ENCODE assay signal across 28 cellular contexts in genomic region chr20:22999756-23000155, GRCh38. TPM values are rescaled to one million over a fixed set of nuclear protein-coding genes. Genes with fewer than 3 reads are reported as not detected.
A peak's percentile ranks its signal among the peaks of the same experiment; 100 is the strongest.
DNase-seq lines count a peak whose midpoint lies in the region; ATAC-seq, FAIRE-seq and TF ChIP-seq lines count a peak whose summit lies in the region.
"Had no signal": no experiment of that assay in that cellular context is flagged by ENCODE, and none has a peak within 500 bp of the region (broad histone marks: within the 10 kb centered on the region; RNA-seq: fewer than 3 reads in every experiment).

No MANE protein-coding gene starts in this region.

- peaks cover 0 to 7% (median 0%) of the 10 kb centered on the region in 12 donors for H3K4me1 ChIP-seq in heart left ventricle
- H3K4me1 ChIP-seq in GM12878 (ENCODE audit: control insufficient read depth, insufficient read depth, low read length), result no peaks in the 10 kb centered on the region
- no peaks in the 10 kb centered on the region for H3K4me1 ChIP-seq in psoas muscle
- H3K4me1 ChIP-seq: Caco-2, gastrocnemius medialis had no signal

- BruUV-seq in GM12878 (replicated peaks; lab: Mats Ljungman, UMichigan), result no TSS peak

- POLR2A ChIA-PET in GM12878 (lab: Charles Lee), result no interaction called here

- intact Hi-C loops in heart left ventricle (cut with DNase I), result no loop called here
- intact Hi-C loops in left cardiac atrium (cut with DNase I), result no loop called here
- intact Hi-C loops in GM12878 (cut with micrococcal nuclease; ENCODE audit: unreplicated experiment), result no loop called here
- intact Hi-C loops in psoas muscle (cut with DNase I), result no loop called here

- WGBS in heart left ventricle, 4 donors, result 61 to 75% (median 63%) methylated on average over 4 of the region's 4 CpGs
- WGBS in GM12878 (ENCODE audit: insufficient coverage, insufficient replicate concordance, low lambda C conversion rate, missing lambda C conversion rate), result 23% methylated on average over 4 of the region's 4 CpGs
- 55 to 60% (median 56%) methylated on average over 4 of the region's 4 CpGs for WGBS in psoas muscle, 3 donors

- no peak for TF ChIP-seq RAD21 in GM12878 (IDR thresholded peaks at IDR 0.05; ENCODE audit: insufficient read depth, low read depth, low read length)

- H3K4me3 ChIP-seq in heart left ventricle (no peak overlapping the region), GM12878 (no peak overlapping the region), psoas muscle (no peak overlapping the region)
- H3K4me3 ChIP-seq: dorsolateral prefrontal cortex, gastrocnemius medialis had no signal

- H3K27ac ChIP-seq in heart left ventricle (peak overlapping the region in 9 of 12 donors; percentile 8 to 61 (median 38)), GM12878 (ENCODE audit: control insufficient read depth, insufficient read depth) (no peak overlapping the region), psoas muscle (no peak overlapping the region)
- H3K27ac ChIP-seq: 22Rv1, epithelial cell of prostate, gastrocnemius medialis, neutrophil had no signal

- H3K36me3 ChIP-seq in heart left ventricle, result no peaks in the 10 kb centered on the region
- H3K36me3 ChIP-seq in GM12878 (ENCODE audit: control insufficient read depth in 2 of 2, insufficient read depth in 2 of 2, low read length in 1 of 2), result no peaks in the 10 kb centered on the region
- no peaks in the 10 kb centered on the region for H3K36me3 ChIP-seq in psoas muscle (ENCODE audit: insufficient read depth in 1 of 2, low read depth in 1 of 2)
- H3K36me3 ChIP-seq: gastrocnemius medialis, neutrophil had no signal

- CTCF ChIA-PET in GM12878 (lab: Yijun Ruan, JAX), result interaction anchor here (0.5 to 0.9 kb wide), 2 partner anchors 39 to 1281 kb away, joined by 3 read pairs; no protein-coding TSS in a partner anchor

- DNase-seq in heart left ventricle (no peak), left cardiac atrium (no peak), GM12878 (ENCODE audit: low read depth, low spot score) (no peak), kidney glomerular epithelial cell (lab: John Stamatoyannopoulos, UW) (peak; percentile 40), stromal cell of bone marrow (ENCODE audit: low read depth) (peak; percentile 24), NCI-H345 (lab: John Stamatoyannopoulos, UW) (no peak), psoas muscle (no peak)
- DNase-seq: activated CD4-positive, alpha-beta T cell treated with anti-CD3 and anti-CD28 coated beads, Interleukin-2, amount 10 ng/mL, durations not matched to agents 7 days and 5 days; activated naive CD4-positive, alpha-beta T cell treated with Interleukin-2 at 50 U/mL for 16 hours; amygdala; Caco-2; caudate nucleus; dorsolateral prefrontal cortex; gastrocnemius medialis; left colon; NCI-H1436 treated with DMSO at 0.1 percent for 48 hours; NCI-H748 treated with DMSO at 0.1 percent for 48 hours; stimulated activated CD4-positive, alpha-beta T cell treated with anti-CD3 and anti-CD28 coated beads, Interleukin-12 subunit alpha, Interleukin-12 subunit beta, amount 100 ng/mL, for 4 hours; substantia nigra had no signal

- FAIRE-seq in GM12878 (lab: Jason Lieb, UNC), result peak; percentile 38
- FAIRE-seq: HepG2 had no signal

- TF ChIP-seq POLR2A in heart left ventricle (IDR thresholded peaks at IDR 0.05), result no peak
- no peak for TF ChIP-seq POLR2A in GM12878 (IDR thresholded peaks at IDR 0.05; ENCODE audit: low read depth, low read length)

- no peak overlapping the region for H3K9ac ChIP-seq in GM12878 (ENCODE audit: control insufficient read depth, insufficient read depth, low read length)

- H3K79me2 ChIP-seq in GM12878 (ENCODE audit: control insufficient read depth, insufficient read depth, low read length), result no peaks in the 10 kb centered on the region

- in situ Hi-C loops in GM12878 (cut with MboI), result no loop called here

- no peaks in the 10 kb centered on the region for H4K20me1 ChIP-seq in GM12878 (ENCODE audit: control insufficient read depth, insufficient read depth)

- no peak overlapping the region for H2AFZ ChIP-seq in GM12878 (ENCODE audit: control insufficient read depth, low read depth, low read length)

- no peaks in the 10 kb centered on the region for H3K27me3 ChIP-seq in heart left ventricle
- no peaks in the 10 kb centered on the region; a peak in 1 of 4 replicates for H3K27me3 ChIP-seq in GM12878 (replicated peaks in 1 of 2; ENCODE audit: control insufficient read depth in 2 of 2, insufficient read depth in 2 of 2, low read length in 1 of 2)
- no peaks in the 10 kb centered on the region for H3K27me3 ChIP-seq in psoas muscle (ENCODE audit: insufficient read depth in 3 of 3, low read length in 2 of 3)
- H3K27me3 ChIP-seq: gastrocnemius medialis, neutrophil had no signal

- SMC1A ChIA-PET in GM12878 (lab: Charles Lee; ENCODE audit: uncharacterized antibody, unreplicated experiment), result interaction anchor here (1.4 kb wide), 1 partner anchor 25 kb away, joined by 3 read pairs; no protein-coding TSS in a partner anchor

- TF ChIP-seq EP300 in GM12878 (IDR thresholded peaks at IDR 0.05; ENCODE audit: borderline replicate concordance in 1 of 2, control insufficient read depth in 1 of 2, low read depth in 2 of 2, low read length in 2 of 2), result no peak

- H3K9me3 ChIP-seq in heart left ventricle (no peaks in the 10 kb centered on the region), GM12878 (replicated peaks; ENCODE audit: control insufficient read depth, insufficient read depth, low read length) (no peaks in the 10 kb centered on the region), psoas muscle (no peaks in the 10 kb centered on the region)
- H3K9me3 ChIP-seq: Caco-2, gastrocnemius medialis, neutrophil had no signal

- H3K4me2 ChIP-seq in GM12878 (ENCODE audit: control insufficient read depth, insufficient read depth), result no peak overlapping the region

- RAD21 ChIA-PET in GM12878 (lab: Charles Lee; ENCODE audit: unreplicated experiment), result no interaction called here

- no peak for TF ChIP-seq CTCF in heart left ventricle (IDR thresholded peaks at IDR 0.05)
- no peak for TF ChIP-seq CTCF in GM12878 (IDR thresholded peaks at IDR 0.05 in 2 of 3, conservative IDR thresholded peaks at IDR 0.05 in 1 of 3; ENCODE audit: control insufficient read depth in 2 of 3, extremely low read depth in 1 of 3, insufficient read depth in 1 of 3, low read depth in 3 of 3, low read length in 3 of 3)
- TF ChIP-seq CTCF in psoas muscle (IDR thresholded peaks at IDR 0.05), result no peak

- ATAC-seq in heart left ventricle (peak in 1 of 4 donors; percentile 74), left cardiac atrium (no peak), GM12878 (no peak), psoas muscle (no peak), GM18870 (IDR thresholded peaks at IDR 0.05; ENCODE audit: unreplicated experiment) (no peak)
- ATAC-seq: gastrocnemius medialis, HepG2, left colon had no signal

TF ChIP-seq in GM12878, 131 proteins besides CTCF, POLR2A, EP300 and RAD21 (continues in another document):
- no peak for TF ChIP-seq ASH2L (IDR thresholded peaks at IDR 0.05; ENCODE audit: borderline replicate concordance, low read depth)
- no peak for TF ChIP-seq PAX5 (IDR thresholded peaks at IDR 0.05; ENCODE audit: borderline replicate concordance, low read depth, low read length)
- TF ChIP-seq RB1 (IDR thresholded peaks at IDR 0.05; ENCODE audit: borderline replicate concordance), result no peak
- no peak for TF ChIP-seq POU2F2 (IDR thresholded peaks at IDR 0.05; ENCODE audit: borderline replicate concordance, low read depth, low read length)

RNA-seq across cellular contexts. Expression of gene SSTR4, which starts 35.4 kb away (rescaled TPM):
- total RNA-seq in heart left ventricle (under 1 TPM in 1 of 9 donors, not detected in 8; 0.28 TPM), left cardiac atrium (not detected), GM12878 (2014; rRNA removed) (not detected in 2 replicates), GM12878 (2014; rRNA removed; fragmentation: Illumina TruSeq; extraction: Trizol) (not detected in 2 replicates), GM12878 (2021) (not detected in 2 replicates), psoas muscle (not detected)
- polyA plus RNA-seq in heart left ventricle (not detected), GM12878 (2011; rRNA removed) (not detected in 2 replicates), GM12878 (2014; fragmentation: Illumina TruSeq; extraction: Trizol) (not detected in 2 replicates), GM12878 (2014; fragmentation: Nextera tagmentation; extraction: Ambion mirVana) (not detected), GM12878 (2014; rRNA removed) (not detected in 2 replicates), GM12878 (2016; fragmentation: Nextera tagmentation; extraction: Ambion mirVana) (not detected), psoas muscle (not detected)
- not detected in 2 replicates for total RNA-seq in GM12878 (2013; cell fraction: nucleolus; rRNA removed)
- not detected for polyA plus RNA-seq in GM12878 (2011; ENCODE audit: low read depth)
- not detected in 2 replicates for polyA plus RNA-seq in GM12878 (2011; cell fraction: cytosol; rRNA removed)
- polyA plus RNA-seq in GM12878 (2011; cell fraction: nucleus; rRNA removed), result not detected in 2 replicates
- not detected in 2 replicates for polyA plus RNA-seq in GM12878 (2012)
- not detected in 2 replicates for polyA minus RNA-seq in GM12878 (2011; rRNA and poly(A)+ RNA removed)
- polyA minus RNA-seq in GM12878 (2011; cell fraction: cytosol; rRNA and poly(A)+ RNA removed), result not detected in 2 replicates
- not detected in 2 replicates for polyA minus RNA-seq in GM12878 (2011; cell fraction: nucleus; rRNA and poly(A)+ RNA removed)
- total RNA-seq: activated CD4-positive, alpha-beta T cell treated with anti-CD3 and anti-CD28 coated beads, Interleukin-2, amount 10 ng/mL, durations not matched to agents 7 days and 5 days; Caco-2; gastrocnemius medialis; HepG2; left colon; MCF 10A; SK-MEL-5; urinary bladder had no signal
- polyA plus RNA-seq: BJ, HepG2 had no signal

RNA-seq across cellular contexts. Expression of gene THBD, which starts 49.7 kb away (rescaled TPM):
- total RNA-seq in heart left ventricle (10 to 100 TPM; 12.4 to 70.9 (median 19.9) TPM), left cardiac atrium (10 to 100 TPM; 20.6 to 50.5 TPM), GM12878 (2014; rRNA removed) (not detected in 2 replicates), GM12878 (2014; rRNA removed; fragmentation: Illumina TruSeq; extraction: Trizol) (not detected in 2 replicates), GM12878 (2021) (0.05 TPM in 1 of 2 replicates, not detected in the other), psoas muscle (10 to 100 TPM in 3 of 4 donors, 1 to 10 TPM in 1; 6.5 to 75.3 (median 55.2) TPM)
- polyA plus RNA-seq in heart left ventricle (10 to 100 TPM in 1 of 2 donors, 1 to 10 TPM in 1; 8.2 to 24.0 TPM), GM12878 (2011; rRNA removed) (not detected in 2 replicates), GM12878 (2014; fragmentation: Illumina TruSeq; extraction: Trizol) (not detected in 2 replicates), GM12878 (2014; fragmentation: Nextera tagmentation; extraction: Ambion mirVana) (not detected), GM12878 (2014; rRNA removed) (not detected in 2 replicates), GM12878 (2016; fragmentation: Nextera tagmentation; extraction: Ambion mirVana) (not detected), psoas muscle (100 to 1,000 TPM in 1 of 3 donors, 10 to 100 TPM in 2; 10.8 to 604 (median 12.9) TPM)
- total RNA-seq in GM12878 (2013; cell fraction: nucleolus; rRNA removed), result not detected in 2 replicates
- polyA plus RNA-seq in GM12878 (2011; ENCODE audit: low read depth), result not detected
- not detected in 2 replicates for polyA plus RNA-seq in GM12878 (2011; cell fraction: cytosol; rRNA removed)
- 0.03 TPM in 1 of 2 replicates, not detected in the other for polyA plus RNA-seq in GM12878 (2011; cell fraction: nucleus; rRNA removed)
- polyA plus RNA-seq in GM12878 (2012), result not detected in 2 replicates
- not detected in 2 replicates for polyA minus RNA-seq in GM12878 (2011; rRNA and poly(A)+ RNA removed)
- polyA minus RNA-seq in GM12878 (2011; cell fraction: cytosol; rRNA and poly(A)+ RNA removed), result not detected in 2 replicates
- polyA minus RNA-seq in GM12878 (2011; cell fraction: nucleus; rRNA and poly(A)+ RNA removed), result not detected in 2 replicates
- total RNA-seq: activated CD4-positive, alpha-beta T cell treated with anti-CD3 and anti-CD28 coated beads, Interleukin-2, amount 10 ng/mL, durations not matched to agents 7 days and 5 days; HepG2; SK-MEL-5 had no signal

Comparison
In these comparisons a context has a peak if more than half of its experiments do, and no peak if none do; other contexts are left out.
1. DNase-seq: peak in kidney glomerular epithelial cell (single experiment) and stromal cell of bone marrow (single experiment); none in heart left ventricle (0 of 5), left cardiac atrium (single experiment), GM12878 (single experiment), NCI-H345 (single experiment) and psoas muscle (0 of 2).
2. H3K27ac ChIP-seq: peak in heart left ventricle (9 of 12); none in GM12878 (single experiment) and psoas muscle (single experiment).
3. RNA of gene THBD, which starts 49.7 kb away (total RNA-seq): 6.5 to 75.3 TPM in psoas muscle, 20.6 to 50.5 TPM in left cardiac atrium and 12.4 to 70.9 TPM in heart left ventricle; 0.05 TPM in GM12878; every median in the first group is over 4 times any median in the second.